ENCODE assay signal across 10 cellular contexts in genomic region chr2:233408366-233409285, GRCh38. TPM values are rescaled to one million over a fixed set of nuclear protein-coding genes. Genes with fewer than 3 reads are reported as not detected.
DNase-seq lines count a peak whose midpoint lies in the region; ATAC-seq and TF ChIP-seq lines count a peak whose summit lies in the region.
"Had no signal": no experiment of that assay in that cellular context is flagged by ENCODE, and none has a peak within 500 bp of the region (broad histone marks: within the 10 kb centered on the region; RNA-seq: fewer than 3 reads in every experiment).

No MANE protein-coding gene starts in this region.

- H3K4me3 Mint-ChIP-seq in activated naive CD4-positive, alpha-beta T cell treated with anti-CD3 and anti-CD28 coated beads, Interleukin-2, amount 10 ng/mL, durations not matched to agents 7 days and 5 days: no peak overlapping the region

- peaks cover 7 to 35% of the 10 kb centered on the region in 2 donors for H3K4me1 ChIP-seq in thyroid gland

- no peak overlapping the region for H3K4me3 ChIP-seq in thyroid gland (replicated peaks in 1 of 3)

- 75 to 80% methylated on average over 9 of the region's 9 CpGs for WGBS in thyroid gland, 2 donors

- no peak for ATAC-seq in HG02852 (IDR thresholded peaks at IDR 0.05; ENCODE audit: unreplicated experiment)

- H3K27ac ChIP-seq in thyroid gland: peak overlapping the region; percentile 50 to 72 (median 64)

- intact Hi-C loops in thyroid gland (cut with DNase I): no loop called here

- peaks cover 16% of the 10 kb centered on the region for H3K9me3 Mint-ChIP-seq in activated naive CD4-positive, alpha-beta T cell treated with anti-CD3 and anti-CD28 coated beads, Interleukin-2, amount 10 ng/mL, durations not matched to agents 7 days and 5 days

- TF ChIP-seq CTCF in thyroid gland (IDR thresholded peaks at IDR 0.05): no peak

- no peak for TF ChIP-seq POLR2A in thyroid gland (IDR thresholded peaks at IDR 0.05)

- H3K27ac Mint-ChIP-seq in activated naive CD4-positive, alpha-beta T cell treated with anti-CD3 and anti-CD28 coated beads, Interleukin-2, amount 10 ng/mL, durations not matched to agents 7 days and 5 days: peak overlapping the region; percentile 83

- no peaks in the 10 kb centered on the region for H3K9me3 ChIP-seq in thyroid gland

- peaks cover 71% of the 10 kb centered on the region for H3K4me1 Mint-ChIP-seq in activated naive CD4-positive, alpha-beta T cell treated with anti-CD3 and anti-CD28 coated beads, Interleukin-2, amount 10 ng/mL, durations not matched to agents 7 days and 5 days

- peak; percentile 20 for DNase-seq in activated naive CD4-positive, alpha-beta T cell treated with anti-CD3 and anti-CD28 coated beads, Interleukin-2, amount 10 ng/mL, durations not matched to agents 7 days and 5 days
- no peak for DNase-seq in activated naive CD4-positive, alpha-beta T cell (lab: John Stamatoyannopoulos, UW)
- DNase-seq in NCI-H774 (lab: John Stamatoyannopoulos, UW): peak; percentile 23
- peak; percentile 45 for DNase-seq in kidney tubule cell (ENCODE audit: low spot score)
- no peak for DNase-seq in thyroid gland
- no peak for DNase-seq in HK-2 (ENCODE audit: unreplicated experiment)
- no peak for DNase-seq in stimulated activated CD4-positive, alpha-beta T cell treated with anti-CD3 and anti-CD28 coated beads, Interleukin-12 subunit alpha, Interleukin-12 subunit beta, amount 100 ng/mL, for 4 hours
- DNase-seq: NCI-H1930; stimulated activated CD4-positive, alpha-beta T cell treated with anti-CD3 and anti-CD28 coated beads, Interleukin-4, amount 100 ng/mL, for 4 hours had no signal

- H3K27me3 Mint-ChIP-seq in activated naive CD4-positive, alpha-beta T cell treated with anti-CD3 and anti-CD28 coated beads, Interleukin-2, amount 10 ng/mL, durations not matched to agents 7 days and 5 days: no peaks in the 10 kb centered on the region

- H3K36me3 Mint-ChIP-seq in activated naive CD4-positive, alpha-beta T cell treated with anti-CD3 and anti-CD28 coated beads, Interleukin-2, amount 10 ng/mL, durations not matched to agents 7 days and 5 days: peaks cover 62% of the 10 kb centered on the region

- H3K27me3 ChIP-seq in thyroid gland: no peaks in the 10 kb centered on the region

- no peaks in the 10 kb centered on the region for H3K36me3 ChIP-seq in thyroid gland

- CTCF ChIA-PET in activated naive CD4-positive, alpha-beta T cell treated with anti-CD3 and anti-CD28 coated beads, Interleukin-2, amount 10 ng/mL, durations not matched to agents 7 days and 5 days (lab: Charles Lee): interaction anchor here (1.2 to 11.5 kb wide), 2 partner anchors 9 to 35 kb away, joined by 5 to 196 read pairs; no protein-coding TSS in a partner anchor

RNA-seq across cellular contexts. Expression of gene DGKD, which starts 54.3 kb away (rescaled TPM):
- 10 to 100 TPM; 22.3 to 71.7 (median 27.3) TPM for total RNA-seq in thyroid gland

Comparison
In these comparisons a context has a peak if more than half of its experiments do, and no peak if none do; other contexts are left out.
1. DNase-seq: peak in activated naive CD4-positive, alpha-beta T cell treated with anti-CD3 and anti-CD28 coated beads, Interleukin-2, amount 10 ng/mL, durations not matched to agents 7 days and 5 days (single experiment), NCI-H774 (single experiment) and kidney tubule cell (single experiment); none in activated naive CD4-positive, alpha-beta T cell (0 of 4), thyroid gland (0 of 2), HK-2 (single experiment) and stimulated activated CD4-positive, alpha-beta T cell treated with anti-CD3 and anti-CD28 coated beads, Interleukin-12 subunit alpha, Interleukin-12 subunit beta, amount 100 ng/mL, for 4 hours (single experiment).